Comparison of ENCODE assay signal across 8 cellular contexts in the genomic region with DNA sequence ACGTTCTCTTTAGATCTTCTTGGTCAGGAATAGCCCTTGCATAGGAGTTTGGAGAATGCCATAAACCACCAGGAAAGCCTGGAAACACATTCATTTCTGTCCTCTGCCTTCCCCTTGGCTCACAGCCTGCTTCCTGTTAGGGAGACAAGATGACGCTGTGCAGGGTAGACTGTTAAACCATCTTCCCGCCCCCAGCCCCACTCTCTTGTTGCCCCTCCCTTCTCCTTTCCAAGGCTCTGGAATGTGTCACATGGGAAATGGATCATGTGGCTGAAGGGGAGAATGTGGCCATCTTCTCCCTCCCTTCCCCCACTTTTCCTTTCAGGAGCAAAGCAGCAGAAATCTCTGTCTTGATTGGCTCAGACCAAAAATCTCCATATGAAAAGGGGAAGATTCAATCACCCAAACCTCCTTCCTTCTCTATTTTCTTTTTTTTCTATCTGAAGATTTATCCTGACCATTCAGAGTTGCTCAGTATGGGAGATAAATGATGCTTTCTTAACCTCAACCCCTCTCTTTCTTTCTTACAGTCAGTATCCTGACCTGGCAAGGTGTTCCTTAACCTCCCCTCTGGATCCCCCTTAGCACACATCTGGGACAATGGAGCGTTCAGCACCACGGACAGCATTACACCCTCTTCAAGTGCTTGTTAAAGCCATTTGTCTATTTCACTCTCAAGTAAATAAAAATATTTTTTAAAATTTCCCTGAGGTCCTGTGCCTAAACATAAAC. TPM values are rescaled to one million over a fixed set of nuclear protein-coding genes. Genes with fewer than 3 reads are reported as not detected.
A peak's percentile ranks its signal among the peaks of the same experiment; 100 is the strongest.
DNase-seq lines count a peak whose midpoint lies in the region; ATAC-seq and TF ChIP-seq lines count a peak whose summit lies in the region.

No MANE protein-coding gene starts in this region.

- H3K4me1 Mint-ChIP-seq in glutamatergic neuron (ENCODE audit: low read depth, unreplicated experiment): peaks cover 27% of the 10 kb centered on the region
- H3K4me1 Mint-ChIP-seq in stimulated activated memory B cell treated with anti-CD40 and anti-IgM and Interleukin-4, amounts not matched to agents 10 μg/mL and 1 μg/mL and 100 μg/mL, for 72 hours: no peaks in the 10 kb centered on the region

- TF ChIP-seq CTCF in glutamatergic neuron (IDR thresholded peaks at IDR 0.05; ENCODE audit: partially characterized antibody, unreplicated experiment): no peak
- no peak for TF ChIP-seq CTCF in testis (IDR thresholded peaks at IDR 0.05)
- TF ChIP-seq CTCF in colonic mucosa (IDR thresholded peaks at IDR 0.05): no peak
- no peak for TF ChIP-seq CTCF in smooth muscle cell (IDR thresholded peaks at IDR 0.05; ENCODE audit: borderline replicate concordance, insufficient read depth, poor library complexity, severe bottlenecking)

- H3K4me1 ChIP-seq in testis (no peaks in the 10 kb centered on the region), colonic mucosa (no peaks in the 10 kb centered on the region), smooth muscle cell (ENCODE audit: low read depth) (peaks cover 21% of the 10 kb centered on the region)

- no peak overlapping the region for H3K4me2 ChIP-seq in smooth muscle cell

- peak overlapping the region; percentile 96 for H3K4me3 Mint-ChIP-seq in glutamatergic neuron (ENCODE audit: unreplicated experiment)
- H3K4me3 Mint-ChIP-seq in stimulated activated memory B cell treated with anti-CD40 and anti-IgM and Interleukin-4, amounts not matched to agents 10 μg/mL and 1 μg/mL and 100 μg/mL, for 72 hours: no peak overlapping the region

- ATAC-seq in stimulated activated memory B cell treated with anti-CD40 and anti-IgM and Interleukin-4, amounts not matched to agents 10 μg/mL and 1 μg/mL and 100 μg/mL, for 72 hours: no peak

- H3K9me3 ChIP-seq in testis (no peaks in the 10 kb centered on the region), colonic mucosa (no peaks in the 10 kb centered on the region), smooth muscle cell (replicated peaks; ENCODE audit: low read depth) (no peaks in the 10 kb centered on the region)

- H3K27me3 ChIP-seq in testis (no peaks in the 10 kb centered on the region), colonic mucosa (no peaks in the 10 kb centered on the region), smooth muscle cell (ENCODE audit: low read depth) (no peaks in the 10 kb centered on the region)

- H3K79me2 ChIP-seq in smooth muscle cell (ENCODE audit: low read depth): no peaks in the 10 kb centered on the region

- H4K20me1 ChIP-seq in smooth muscle cell (ENCODE audit: low read depth): no peaks in the 10 kb centered on the region

- H3K27me3 Mint-ChIP-seq in glutamatergic neuron (ENCODE audit: unreplicated experiment): peaks cover 8% of the 10 kb centered on the region
- no peaks in the 10 kb centered on the region for H3K27me3 Mint-ChIP-seq in stimulated activated memory B cell treated with anti-CD40 and anti-IgM and Interleukin-4, amounts not matched to agents 10 μg/mL and 1 μg/mL and 100 μg/mL, for 72 hours

- peaks cover 6% of the 10 kb centered on the region for H3K9me3 Mint-ChIP-seq in glutamatergic neuron (ENCODE audit: unreplicated experiment)
- no peaks in the 10 kb centered on the region for H3K9me3 Mint-ChIP-seq in stimulated activated memory B cell treated with anti-CD40 and anti-IgM and Interleukin-4, amounts not matched to agents 10 μg/mL and 1 μg/mL and 100 μg/mL, for 72 hours

- no peak overlapping the region for H3K9ac ChIP-seq in colonic mucosa (ENCODE audit: low read depth in 2 of 2, low read length in 2 of 2)
- H3K9ac ChIP-seq in smooth muscle cell (ENCODE audit: low read depth): no peak overlapping the region

- no peak overlapping the region for H3K27ac ChIP-seq in testis
- H3K27ac ChIP-seq in colonic mucosa: no peak overlapping the region
- H3K27ac ChIP-seq in smooth muscle cell (ENCODE audit: low read depth): no peak overlapping the region

- DNase-seq in CMK (ENCODE audit: low read depth) (peak; percentile 34), SHP77 treated with DMSO at 0.1 percent for 48 hours (lab: John Stamatoyannopoulos, UW) (peak; percentile 41), glutamatergic neuron (peak; percentile 75), testis (peak; percentile 53), colonic mucosa (no peak), smooth muscle cell (lab: John Stamatoyannopoulos, UW; ENCODE audit: unreplicated experiment) (no peak)
- peak; percentile 44 for DNase-seq in Jurkat, Clone E6-1 (ENCODE audit: low read depth, low spot score)

- H3K36me3 Mint-ChIP-seq in glutamatergic neuron (ENCODE audit: unreplicated experiment): no peaks in the 10 kb centered on the region
- no peaks in the 10 kb centered on the region for H3K36me3 Mint-ChIP-seq in stimulated activated memory B cell treated with anti-CD40 and anti-IgM and Interleukin-4, amounts not matched to agents 10 μg/mL and 1 μg/mL and 100 μg/mL, for 72 hours

- intact Hi-C loops in testis (cut with DNase I; ENCODE audit: low total_unique reads) (no loop called here), colonic mucosa (cut with DNase I) (no loop called here)

- H3F3A ChIP-seq in smooth muscle cell (ENCODE audit: low read depth): no peaks in the 10 kb centered on the region

- H3K36me3 ChIP-seq in testis (ENCODE audit: low read depth, missing control alignments) (no peaks in the 10 kb centered on the region), colonic mucosa (no peaks in the 10 kb centered on the region), smooth muscle cell (ENCODE audit: low read depth) (no peaks in the 10 kb centered on the region)

- no peak for TF ChIP-seq POLR2A in testis (IDR thresholded peaks at IDR 0.05)

- H2AFZ ChIP-seq in smooth muscle cell (ENCODE audit: low read depth): no peak overlapping the region

- no peak overlapping the region for H3K4me3 ChIP-seq in Jurkat, Clone E6-1 (ENCODE audit: low read length)
- H3K4me3 ChIP-seq in testis (no peak overlapping the region), colonic mucosa (no peak overlapping the region), smooth muscle cell (no peak overlapping the region)

- peak overlapping the region; percentile 95 for H3K27ac Mint-ChIP-seq in glutamatergic neuron (ENCODE audit: unreplicated experiment)
- H3K27ac Mint-ChIP-seq in stimulated activated memory B cell treated with anti-CD40 and anti-IgM and Interleukin-4, amounts not matched to agents 10 μg/mL and 1 μg/mL and 100 μg/mL, for 72 hours: no peak overlapping the region

- WGBS in testis, 2 donors: 9 to 12% methylated on average over 5 of the region's 5 CpGs
- WGBS in smooth muscle cell (ENCODE audit: low lambda C conversion rate): under 1% methylated on average over 5 of the region's 5 CpGs

RNA-seq across cellular contexts. Expression of gene GPR19, which starts 11.4 kb away (rescaled TPM):
- 1.2 TPM for polyA plus RNA-seq in Jurkat, Clone E6-1 (2012; ENCODE audit: insufficient read depth, insufficient read length)
- total RNA-seq in glutamatergic neuron (ENCODE audit: unreplicated experiment) (12.4 TPM), testis (1 to 10 TPM; 2.1 to 2.9 TPM), colonic mucosa (under 1 TPM; 0.74 to 0.96 TPM), smooth muscle cell (0.31 and 1.5 TPM in 2 replicates)
- polyA plus RNA-seq in testis (ENCODE audit: insufficient read depth, low read depth, low replicate concordance) (4.1 TPM), smooth muscle cell (0.82 and 1.2 TPM in 2 replicates)

RNA-seq across cellular contexts. Expression of gene CDKN1B, which starts 32.6 kb away (rescaled TPM):
- polyA plus RNA-seq in Jurkat, Clone E6-1 (2012; ENCODE audit: insufficient read depth, insufficient read length): 91.3 TPM
- total RNA-seq in glutamatergic neuron (ENCODE audit: unreplicated experiment): 36.0 TPM
- total RNA-seq in testis: 10 to 100 TPM; 76.1 to 98.9 TPM
- polyA plus RNA-seq in testis (ENCODE audit: insufficient read depth, low read depth, low replicate concordance): 59.2 TPM
- 10 to 100 TPM; 52.1 to 54.0 TPM for total RNA-seq in colonic mucosa
- total RNA-seq in smooth muscle cell: 17.4 and 17.7 TPM in 2 replicates
- 2.4 and 3.0 TPM in 2 replicates for polyA plus RNA-seq in smooth muscle cell

Comparison
In these comparisons a context has a peak if more than half of its experiments do, and no peak if none do; other contexts are left out.
1. DNase-seq: peak in CMK (single experiment), Jurkat, Clone E6-1 (single experiment), SHP77 treated with DMSO at 0.1 percent for 48 hours (single experiment), glutamatergic neuron (single experiment) and testis (single experiment); none in colonic mucosa (single experiment) and smooth muscle cell (single experiment).